Comparison of ENCODE assay signal across 26 cellular contexts in genomic region chr1:71737768-71738167, GRCh38.
DNase-seq lines count a peak whose midpoint lies in the region; ATAC-seq, FAIRE-seq and TF ChIP-seq lines count a peak whose summit lies in the region.
"Had no signal": no experiment of that assay in that cellular context is flagged by ENCODE, and none has a peak within 500 bp of the region (broad histone marks: within the 10 kb centered on the region; RNA-seq: fewer than 3 reads in every experiment).

No MANE protein-coding gene starts in this region.

- CTCF ChIA-PET in H1 (lab: Charles Lee; ENCODE audit: partially characterized antibody): interaction anchor here (1.2 kb wide), 1 partner anchor 17 kb away, joined by 3 read pairs; no protein-coding TSS in a partner anchor

- TF ChIP-seq CTCF in H1 (IDR thresholded peaks at IDR 0.05; ENCODE audit: control extremely low read depth in 1 of 3, insufficient read depth in 1 of 3, low read depth in 1 of 3, low read length in 3 of 3) (no peak), gastroesophageal sphincter (IDR thresholded peaks at IDR 0.05) (no peak)

- no peak overlapping the region for H4K8ac ChIP-seq in H1 (ENCODE audit: extremely low read depth, insufficient read depth, low read length)

- H3K23me2 ChIP-seq in H1 (ENCODE audit: low read depth, low read length): no peaks in the 10 kb centered on the region

- H2BK20ac ChIP-seq in H1 (ENCODE audit: low read length): no peak overlapping the region

- no peak overlapping the region for H2AFZ ChIP-seq in H1 (ENCODE audit: low read length)
- H2AFZ ChIP-seq: PC-9 had no signal

- no peak for TF ChIP-seq RAD21 in H1 (IDR thresholded peaks at IDR 0.05 in 1 of 2, conservative IDR thresholded peaks at IDR 0.05 in 1 of 2; ENCODE audit: low read depth in 2 of 2, low read length in 2 of 2)

- no peaks in the 10 kb centered on the region for H3K27me3 ChIP-seq in BLaER1
- no peaks in the 10 kb centered on the region for H3K27me3 ChIP-seq in HUES48 (ENCODE audit: control insufficient read depth, insufficient read depth, low read length)
- no peaks in the 10 kb centered on the region for H3K27me3 ChIP-seq in H1 (replicated peaks in 1 of 4; ENCODE audit: control insufficient read depth in 3 of 4, extremely low read depth in 1 of 4, insufficient read depth in 3 of 4, low read length in 3 of 4)
- H3K27me3 ChIP-seq in gastroesophageal sphincter: no peaks in the 10 kb centered on the region

- TF ChIP-seq POLR2A in H1 (IDR thresholded peaks at IDR 0.05; ENCODE audit: control extremely low read depth in 1 of 2, low read depth in 2 of 2, low read length in 2 of 2) (no peak), gastroesophageal sphincter (IDR thresholded peaks at IDR 0.05) (no peak)

- H3K14ac ChIP-seq in H1 (ENCODE audit: insufficient read length): no peak overlapping the region

- POLR2A ChIA-PET in H1 (lab: Charles Lee; ENCODE audit: partially characterized antibody): no interaction called here

- H2AK5ac ChIP-seq in H1 (ENCODE audit: low read depth, low read length): peak overlapping the region; percentile 25; the same call in 1 of the 2 replicates

- no peaks in the 10 kb centered on the region for H3K79me2 ChIP-seq in H1 (ENCODE audit: control insufficient read depth in 1 of 2, insufficient read depth in 2 of 2, low read length in 2 of 2)

- H3K4me1 ChIP-seq in BLaER1 (peaks cover 47% of the 10 kb centered on the region), HUES48 (ENCODE audit: control insufficient read depth, insufficient read depth, low read length) (peaks cover 31% of the 10 kb centered on the region), H1 (replicated peaks in 1 of 4; ENCODE audit: control insufficient read depth in 3 of 4, insufficient read depth in 4 of 4, low read length in 3 of 4) (peaks cover 4 to 9% (median 8%) of the 10 kb centered on the region in 4 experiments; a peak in 6 of 7 replicates), gastroesophageal sphincter (no peaks in the 10 kb centered on the region)

- peak overlapping the region; percentile 43 for H3K4me2 ChIP-seq in BLaER1
- peak overlapping the region; percentile 8 to 13; a peak in 1 of 4 replicates for H3K4me2 ChIP-seq in H1 (ENCODE audit: insufficient read depth in 1 of 2, low read depth in 2 of 2, low read length in 2 of 2)
- H3K4me2 ChIP-seq: PC-9 had no signal

- H3K9ac ChIP-seq in BLaER1 (no peak overlapping the region), HUES48 (ENCODE audit: low read depth, low read length) (no peak overlapping the region), H1 (replicated peaks in 1 of 4; ENCODE audit: extremely low read depth in 1 of 4, low read depth in 3 of 4, low read length in 3 of 4) (no peak overlapping the region)

- no peak overlapping the region for H2BK120ac ChIP-seq in H1 (replicated peaks; ENCODE audit: low read depth, low read length)

- TF ChIP-seq EP300 in H1 (IDR thresholded peaks at IDR 0.05; ENCODE audit: borderline replicate concordance in 1 of 2, low read depth in 2 of 2, low read length in 2 of 2): no peak
- TF ChIP-seq EP300 in gastroesophageal sphincter (IDR thresholded peaks at IDR 0.05): no peak

- H3K9me3 ChIP-seq in BLaER1 (peaks cover 41% of the 10 kb centered on the region), HUES48 (ENCODE audit: control insufficient read depth, insufficient read depth, low read length) (no peaks in the 10 kb centered on the region), H1 (ENCODE audit: insufficient read depth in 2 of 2, low read depth in 1 of 2, low read length in 1 of 2) (no peaks in the 10 kb centered on the region), gastroesophageal sphincter (no peaks in the 10 kb centered on the region)
- H3K9me3 ChIP-seq: HAP-1 had no signal

- no peak overlapping the region for H3K18ac ChIP-seq in H1 (ENCODE audit: extremely low read depth, low read length)

- WGBS in H1 (ENCODE audit: extremely low coverage in 1 of 2, insufficient coverage in 1 of 2, insufficient read length in 1 of 2, insufficient replicate concordance in 2 of 2, low coverage in 1 of 2, low lambda C conversion rate in 2 of 2, missing lambda C conversion rate in 1 of 2), 2 experiments: 24% methylated on average over 3 of the region's 3 CpGs; no CpG with 5 or more reads in 1 of the 2 experiments
- 83 to 84% methylated on average over 3 of the region's 3 CpGs for WGBS in gastroesophageal sphincter (ENCODE audit: low coverage in 1 of 2), 2 donors

- no peak overlapping the region for H4K91ac ChIP-seq in H1 (replicated peaks; ENCODE audit: insufficient read length, low read length)

- H2BK5ac ChIP-seq in H1 (ENCODE audit: low read depth, low read length): no peak overlapping the region

- DNase-seq in H1 (ENCODE audit: low read depth in 1 of 2, low spot score in 2 of 2) (no peak), iPS-NIHi11 (ENCODE audit: low spot score) (peak; percentile 23), COLO668 (lab: John Stamatoyannopoulos, UW; ENCODE audit: unreplicated experiment) (no peak)
- no peak for DNase-seq in effector CD8-positive, alpha-beta T cell (lab: John Stamatoyannopoulos, UW)
- DNase-seq: CD4-positive, CD25-positive, alpha-beta regulatory T cell; COR-L47; DMS79; MM.1S; NCI-H1092; NCI-H1436 treated with DMSO at 0.1 percent for 48 hours; NCI-H1930; NCI-H446; NCI-H526; PC-9; SHP77 treated with DMSO at 0.1 percent for 48 hours; SW 1271; T-helper 17 cell had no signal

- H3K79me1 ChIP-seq in H1 (ENCODE audit: low read depth, low read length): no peaks in the 10 kb centered on the region

- H3K27ac ChIP-seq in BLaER1 (peak overlapping the region; percentile 67), HUES48 (ENCODE audit: low read depth, low read length) (peak overlapping the region; percentile 85), H1 (ENCODE audit: low read depth, low read length) (no peak overlapping the region), gastroesophageal sphincter (no peak overlapping the region)
- H3K27ac ChIP-seq: PC-9, RWPE1, SK-N-MC had no signal

- H3K56ac ChIP-seq in H1 (replicated peaks; ENCODE audit: insufficient read length, low read depth, low read length): no peak overlapping the region

- no peak overlapping the region for H3K4me3 ChIP-seq in BLaER1
- no peak overlapping the region for H3K4me3 ChIP-seq in HUES48 (ENCODE audit: low read depth, low read length)
- H3K4me3 ChIP-seq in H1 (ENCODE audit: extremely low read depth in 1 of 4, insufficient read depth in 2 of 4, low read depth in 3 of 4, low read length in 4 of 4): no peak overlapping the region
- H3K4me3 ChIP-seq in gastroesophageal sphincter: no peak overlapping the region
- H3K4me3 ChIP-seq: HAP-1, K562, PC-9, SK-N-MC had no signal

- H2BK12ac ChIP-seq in H1 (ENCODE audit: low read depth, low read length): peak overlapping the region; percentile 63; the same call in 1 of the 2 replicates

- H4K5ac ChIP-seq in H1 (ENCODE audit: insufficient read length, low read depth, low read length): no peak overlapping the region

- no peak overlapping the region for H2BK15ac ChIP-seq in H1 (ENCODE audit: low read length)

- no peak overlapping the region for H3K23ac ChIP-seq in H1 (ENCODE audit: insufficient read length)

- ATAC-seq in gastroesophageal sphincter: no peak
- ATAC-seq in HG03432 (IDR thresholded peaks at IDR 0.05; ENCODE audit: unreplicated experiment): no peak
- ATAC-seq: HepG2, K562, T-helper 17 cell had no signal

- H3K36me3 ChIP-seq in BLaER1: no peaks in the 10 kb centered on the region
- no peaks in the 10 kb centered on the region for H3K36me3 ChIP-seq in HUES48 (ENCODE audit: control insufficient read depth, insufficient read depth, low read length)
- no peaks in the 10 kb centered on the region for H3K36me3 ChIP-seq in H1 (ENCODE audit: control insufficient read depth in 2 of 4, insufficient read depth in 4 of 4, low read length in 3 of 4)
- no peaks in the 10 kb centered on the region for H3K36me3 ChIP-seq in gastroesophageal sphincter
- H3K36me3 ChIP-seq: HAP-1 had no signal

- H3K4ac ChIP-seq in H1 (replicated peaks; ENCODE audit: insufficient read length, low read depth, low read length): no peak overlapping the region

- FAIRE-seq in H1 (lab: Jason Lieb, UNC): peak; percentile 82
- FAIRE-seq: HepG2, K562 had no signal

- H4K20me1 ChIP-seq in BLaER1 (no peaks in the 10 kb centered on the region), H1 (replicated peaks in 1 of 2; ENCODE audit: control insufficient read depth in 1 of 2, insufficient read depth in 2 of 2, low read length in 2 of 2) (no peaks in the 10 kb centered on the region)

TF ChIP-seq in H1, 55 proteins besides CTCF, POLR2A, EP300 and RAD21:
- no peak for TF ChIP-seq RXRA (IDR thresholded peaks at IDR 0.05; ENCODE audit: insufficient read depth, low read depth, low read length)
- 0 out of 2 replicates have a peak, but pooled peaks have one; percentile 5 for TF ChIP-seq TCF12 (IDR thresholded peaks at IDR 0.05; ENCODE audit: low read depth, low read length)

Comparison
In these comparisons a context has a peak if more than half of its experiments do, and no peak if none do; other contexts are left out.
1. H3K27ac ChIP-seq: peak in BLaER1 (single experiment) and HUES48 (single experiment); none in H1 (single experiment) and gastroesophageal sphincter (0 of 4).